1 cellular context compared by ENCODE assay signal in genomic region chr2:156400704-156401678, GRCh38.
TF ChIP-seq lines count a peak whose summit lies in the region.

No MANE protein-coding gene starts in this region.

TF ChIP-seq in K562, 482 proteins besides CTCF, POLR2A, EP300 and RAD21 (continued from another document and continues in another):
- TF ChIP-seq CLOCK (CRISPR knock-in tag; IDR thresholded peaks at IDR 0.05; ENCODE audit: borderline replicate concordance) (no peak), CEBPB (tag; IDR thresholded peaks at IDR 0.05) (peak; percentile 99), RB1 (IDR thresholded peaks at IDR 0.05; ENCODE audit: low read depth) (no peak; the same call in 1 of the 2 replicates), RBM17 (IDR thresholded peaks at IDR 0.05; ENCODE audit: borderline replicate concordance, low read depth, low read length) (no peak), MEIS2 (IDR thresholded peaks at IDR 0.05; ENCODE audit: partially characterized antibody) (peak; percentile 89), ZNF77 (CRISPR knock-in tag; IDR thresholded peaks at IDR 0.05) (no peak), ZNF639 (CRISPR knock-in tag; conservative IDR thresholded peaks at IDR 0.05 in 1 of 2, IDR thresholded peaks at IDR 0.05 in 1 of 2) (no peak), HCFC1 (IDR thresholded peaks at IDR 0.05; ENCODE audit: low read depth, low read length) (no peak), MXI1 (IDR thresholded peaks at IDR 0.05; ENCODE audit: low read depth, low read length) (0 out of 2 replicates have a peak, but pooled peaks have one; percentile 3), NCOA6 (IDR thresholded peaks at IDR 0.05) (no peak), THRA (IDR thresholded peaks at IDR 0.05) (no peak), CTBP1 (IDR thresholded peaks at IDR 0.05; ENCODE audit: borderline replicate concordance) (no peak), EP400 (IDR thresholded peaks at IDR 0.05) (no peak; the same call in 1 of the 2 replicates), NELFE (IDR thresholded peaks at IDR 0.05; ENCODE audit: insufficient read depth, insufficient read length) (no peak), PTTG1 (tag; IDR thresholded peaks at IDR 0.05; ENCODE audit: low read depth) (no peak), BHLHE40 (IDR thresholded peaks at IDR 0.05; ENCODE audit: low read length) (no peak), TCF15 (CRISPR knock-in tag; IDR thresholded peaks at IDR 0.05) (no peak), RBFOX2 (IDR thresholded peaks at IDR 0.05; ENCODE audit: low read depth, low read length) (no peak), ZBTB1 (CRISPR knock-in tag; IDR thresholded peaks at IDR 0.05; ENCODE audit: borderline replicate concordance, low read depth) (no peak), LEF1 (IDR thresholded peaks at IDR 0.05) (peak; percentile 35; the same call in 1 of the 2 replicates), CCNT2 (IDR thresholded peaks at IDR 0.05; ENCODE audit: borderline replicate concordance, extremely low read depth, insufficient read length, low read depth, low read length) (no peak), ZNF668 (CRISPR knock-in tag; IDR thresholded peaks at IDR 0.05) (no peak), E2F6 (IDR thresholded peaks at IDR 0.05; ENCODE audit: borderline replicate concordance in 1 of 2, extremely low read depth in 1 of 2, insufficient read depth in 1 of 2, insufficient read length in 1 of 2, low read depth in 1 of 2, low read length in 1 of 2, poor library complexity in 1 of 2, severe bottlenecking in 1 of 2) (peak in 1 of 2 experiments; percentile 12), TRIM25 (IDR thresholded peaks at IDR 0.05; ENCODE audit: borderline replicate concordance) (no peak), FOXA1 (IDR thresholded peaks at IDR 0.05; ENCODE audit: borderline replicate concordance) (no peak), IFI16 (CRISPR knock-in tag; IDR thresholded peaks at IDR 0.05) (0 out of 2 replicates have a peak, but pooled peaks have one; percentile 64), RNF219 (CRISPR knock-in tag; IDR thresholded peaks at IDR 0.05) (no peak), ZBTB26 (CRISPR knock-in tag; IDR thresholded peaks at IDR 0.05) (no peak), CREBBP (IDR thresholded peaks at IDR 0.05; ENCODE audit: low read depth, low read length) (no peak), MAZ (CRISPR knock-in tag; conservative IDR thresholded peaks at IDR 0.05 in 1 of 2, IDR thresholded peaks at IDR 0.05 in 1 of 2) (peak in 1 of 2 experiments; percentile 59; a peak in 2 of 4 replicates), GTF2E2 (tag; IDR thresholded peaks at IDR 0.05) (peak; percentile 85), RNF2 (IDR thresholded peaks at IDR 0.05) (peak; percentile 49; the same call in 1 of the 2 replicates), PPARD (CRISPR knock-in tag; IDR thresholded peaks at IDR 0.05) (no peak), ZBTB5 (IDR thresholded peaks at IDR 0.05) (peak; percentile 77), HDAC3 (IDR thresholded peaks at IDR 0.05; ENCODE audit: borderline replicate concordance, partially characterized antibody) (peak; percentile 57), PML (IDR thresholded peaks at IDR 0.05; ENCODE audit: low read length) (peak; percentile 35), TRIM28 (IDR thresholded peaks at IDR 0.05) (no peak; the same call in 1 of the 2 replicates), CREB3L1 (IDR thresholded peaks at IDR 0.05; ENCODE audit: borderline replicate concordance, low read depth) (no peak; the same call in 1 of the 2 replicates), ZNF316 (IDR thresholded peaks at IDR 0.05) (no peak), NR0B1 (IDR thresholded peaks at IDR 0.05; ENCODE audit: partially characterized antibody) (no peak), ZNF133 (CRISPR knock-in tag; IDR thresholded peaks at IDR 0.05) (no peak), ZNF174 (CRISPR knock-in tag; IDR thresholded peaks at IDR 0.05) (0 out of 2 replicates have a peak, but pooled peaks have one; percentile 61), ZNF398 (CRISPR knock-in tag; IDR thresholded peaks at IDR 0.05) (no peak)
